In genomic region chr6:166956444-166957086, GRCh38 we compare ENCODE assay signal across 8 cellular contexts.
DNase-seq lines count a peak whose midpoint lies in the region; ATAC-seq and TF ChIP-seq lines count a peak whose summit lies in the region.

Gene RNASET2 (minus strand): TSS chr6:166956550. CDS start chr6:166956182, 368 bp downstream.

- in situ Hi-C loops in astrocyte of the cerebellum (cut with HindIII; ENCODE audit: low sequenced_read_pairs), result no loop called here

- ATAC-seq in GM18502 (IDR thresholded peaks at IDR 0.05; ENCODE audit: poor library complexity, unreplicated experiment) (peak; percentile 68), HG02938 (IDR thresholded peaks at IDR 0.05; ENCODE audit: unreplicated experiment) (peak; percentile 64)

- DNase-seq in NCI-H1930 (lab: John Stamatoyannopoulos, UW), result peak; percentile 67 to 83
- DNase-seq in T-helper 9 cell, result peak; percentile 100
- peak; percentile 63 for DNase-seq in astrocyte of the cerebellum (ENCODE audit: low read depth)
- peak; percentile 92 for DNase-seq in hepatic stellate cell (ENCODE audit: low spot score)
- peak; percentile 94 for DNase-seq in retina
- DNase-seq in GM19240 (ENCODE audit: insufficient read length, low spot score), result no peak

- peak within 1 kb of the TSS; percentile 74 for H3K4me3 ChIP-seq in astrocyte of the cerebellum (ENCODE audit: low read depth, low read length)

- no peak for TF ChIP-seq CTCF in astrocyte of the cerebellum (IDR thresholded peaks at IDR 0.05; ENCODE audit: low read depth, low read length, missing control alignments)
